7 cellular contexts compared by ENCODE assay signal in genomic region chr3:30236011-30236410, GRCh38.
"Had no signal": no experiment of that assay in that cellular context is flagged by ENCODE, and none has a peak within 500 bp of the region (broad histone marks: within the 10 kb centered on the region; RNA-seq: fewer than 3 reads in every experiment).

No MANE protein-coding gene starts in this region.

- ATAC-seq: HepG2, K562 had no signal

- H3K4me2 ChIP-seq: KMS-11 had no signal

- DNase-seq: IMR-90, KBM-7, KG1 had no signal

- H3K27ac ChIP-seq: HL-60, KMS-11 had no signal

- H3K4me3 ChIP-seq: K562 had no signal

- H3K9ac ChIP-seq: KMS-11 had no signal
